8 cellular contexts compared by ENCODE assay signal in the genomic region with DNA sequence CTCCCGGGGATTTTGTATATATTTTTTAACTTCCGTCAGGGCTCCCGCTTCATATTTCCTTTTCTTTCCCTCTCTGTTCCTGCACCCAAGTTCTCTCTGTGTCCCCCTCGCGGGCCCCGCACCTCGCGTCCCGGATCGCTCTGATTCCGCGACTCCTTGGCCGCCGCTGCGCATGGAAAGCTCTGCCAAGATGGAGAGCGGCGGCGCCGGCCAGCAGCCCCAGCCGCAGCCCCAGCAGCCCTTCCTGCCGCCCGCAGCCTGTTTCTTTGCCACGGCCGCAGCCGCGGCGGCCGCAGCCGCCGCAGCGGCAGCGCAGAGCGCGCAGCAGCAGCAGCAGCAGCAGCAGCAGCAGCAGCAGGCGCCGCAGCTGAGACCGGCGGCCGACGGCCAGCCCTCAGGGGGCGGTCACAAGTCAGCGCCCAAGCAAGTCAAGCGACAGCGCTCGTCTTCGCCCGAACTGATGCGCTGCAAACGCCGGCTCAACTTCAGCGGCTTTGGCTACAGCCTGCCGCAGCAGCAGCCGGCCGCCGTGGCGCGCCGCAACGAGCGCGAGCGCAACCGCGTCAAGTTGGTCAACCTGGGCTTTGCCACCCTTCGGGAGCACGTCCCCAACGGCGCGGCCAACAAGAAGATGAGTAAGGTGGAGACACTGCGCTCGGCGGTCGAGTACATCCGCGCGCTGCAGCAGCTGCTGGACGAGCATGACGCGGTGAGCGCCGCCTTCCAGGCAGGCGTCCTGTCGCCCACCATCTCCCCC. TPM values are rescaled to one million over a fixed set of nuclear protein-coding genes. Genes with fewer than 3 reads are reported as not detected.
DNase-seq lines count a peak whose midpoint lies in the region; ATAC-seq, FAIRE-seq and TF ChIP-seq lines count a peak whose summit lies in the region.

No MANE protein-coding gene starts in this region.

- H3K27ac Mint-ChIP-seq in astrocyte (ENCODE audit: unreplicated experiment): no peak overlapping the region
- no peak overlapping the region for H3K27ac Mint-ChIP-seq in type B pancreatic cell

- no peak for TF ChIP-seq CTCF in astrocyte (IDR thresholded peaks at IDR 0.05; ENCODE audit: insufficient read depth, low read depth, low read length)
- peak; percentile 14 for TF ChIP-seq CTCF in type B pancreatic cell (conservative IDR thresholded peaks at IDR 0.05)

- H3K4me1 Mint-ChIP-seq in astrocyte (ENCODE audit: low read depth, unreplicated experiment): peaks cover 6% of the 10 kb centered on the region
- peaks cover 18% of the 10 kb centered on the region for H3K4me1 Mint-ChIP-seq in type B pancreatic cell (ENCODE audit: unreplicated experiment)

- H3K27me3 Mint-ChIP-seq in astrocyte (ENCODE audit: low read depth, unreplicated experiment) (peaks cover 83% of the 10 kb centered on the region), type B pancreatic cell (peaks cover 96% of the 10 kb centered on the region)

- ATAC-seq in HG03457 (IDR thresholded peaks at IDR 0.05; ENCODE audit: unreplicated experiment) (peak; percentile 41), left lobe of liver (peak; percentile 38), HG02840 (IDR thresholded peaks at IDR 0.05; ENCODE audit: low FRiP score, unreplicated experiment) (no peak)

- H3K9me3 Mint-ChIP-seq in astrocyte (ENCODE audit: unreplicated experiment): peaks cover 6% of the 10 kb centered on the region
- H3K9me3 Mint-ChIP-seq in type B pancreatic cell: no peaks in the 10 kb centered on the region

- DNase-seq in DMS 273 (lab: John Stamatoyannopoulos, UW; ENCODE audit: unreplicated experiment): peak; percentile 78
- DNase-seq in GM19238 (ENCODE audit: insufficient read length, low spot score): peak; percentile 55
- peak; percentile 18 for DNase-seq in astrocyte (ENCODE audit: low read depth)
- DNase-seq in left lobe of liver (ENCODE audit: low spot score): no peak
- no peak for DNase-seq in type B pancreatic cell (ENCODE audit: extremely low spot score, unreplicated experiment)
- DNase-seq in activated CD4-positive, CD25-positive, alpha-beta regulatory T cell treated with anti-CD3 and anti-CD28 coated beads, Interleukin-2, amount 50 U/mL, for 72 hours: no peak

- no peaks in the 10 kb centered on the region for H3K36me3 ChIP-seq in astrocyte (ENCODE audit: insufficient read depth, low read length)

- no peaks in the 10 kb centered on the region for H4K20me1 ChIP-seq in astrocyte (ENCODE audit: insufficient read depth, low read length)

- H3K27ac ChIP-seq in astrocyte (ENCODE audit: low read depth, low read length): no peak overlapping the region

- no peaks in the 10 kb centered on the region for H3K36me3 Mint-ChIP-seq in astrocyte (ENCODE audit: low read depth, unreplicated experiment)
- H3K36me3 Mint-ChIP-seq in type B pancreatic cell: no peaks in the 10 kb centered on the region

- peaks cover 79% of the 10 kb centered on the region for H3K27me3 ChIP-seq in astrocyte (ENCODE audit: insufficient read depth, low read length)

- H3K4me3 Mint-ChIP-seq in astrocyte (ENCODE audit: unreplicated experiment): peak overlapping the region; percentile 84
- H3K4me3 Mint-ChIP-seq in type B pancreatic cell: peak overlapping the region; percentile 91

- H3K9ac ChIP-seq in astrocyte (ENCODE audit: low read length): no peak overlapping the region

- no peaks in the 10 kb centered on the region for H3K4me1 ChIP-seq in astrocyte (ENCODE audit: insufficient read depth, low read length)

- no peaks in the 10 kb centered on the region for H3K79me2 ChIP-seq in astrocyte (ENCODE audit: insufficient read depth, low read length)

- peak overlapping the region; percentile 49 for H3K4me3 ChIP-seq in astrocyte (ENCODE audit: insufficient read depth, low read depth, low read length)

- H2AFZ ChIP-seq in astrocyte (ENCODE audit: low read depth, low read length): peak overlapping the region; percentile 71

- peak overlapping the region; percentile 84 for H3K4me2 ChIP-seq in astrocyte (ENCODE audit: low read length)

- H3K9me3 ChIP-seq in astrocyte (ENCODE audit: insufficient read depth, low read depth, low read length): no peaks in the 10 kb centered on the region

- FAIRE-seq in astrocyte (lab: Jason Lieb, UNC): no peak

RNA-seq across cellular contexts. Expression of a gene that starts 0.8 kb away (rescaled TPM):
- total RNA-seq in astrocyte: not detected in 2 replicates
- not detected for total RNA-seq in left lobe of liver
- 7.5 and 10.4 TPM in 2 replicates for total RNA-seq in type B pancreatic cell (ENCODE audit: low replicate concordance)

RNA-seq across cellular contexts. Expression of a gene that starts 41.2 kb away (rescaled TPM):
- total RNA-seq in astrocyte: not detected in 2 replicates
- 1,162 TPM for total RNA-seq in left lobe of liver
- 5.8 and 13.3 TPM in 2 replicates for total RNA-seq in type B pancreatic cell (ENCODE audit: low replicate concordance)

Comparison
In these comparisons a context has a peak if more than half of its experiments do, and no peak if none do; other contexts are left out.
1. DNase-seq: peak in DMS 273 (single experiment), GM19238 (single experiment) and astrocyte (single experiment); none in left lobe of liver (single experiment), type B pancreatic cell (single experiment) and activated CD4-positive, CD25-positive, alpha-beta regulatory T cell treated with anti-CD3 and anti-CD28 coated beads, Interleukin-2, amount 50 U/mL, for 72 hours (single experiment).
2. RNA of a gene that starts 41.2 kb away (total RNA-seq): 1,162 TPM in left lobe of liver (single experiment); 5.8 to 13.3 TPM in type B pancreatic cell and not detected in astrocyte; every median in the first group is over 10 times any median in the second.